8 cellular contexts compared by ENCODE assay signal in genomic region chr5:66864240-66864884, GRCh38.
DNase-seq lines count a peak whose midpoint lies in the region; ATAC-seq and TF ChIP-seq lines count a peak whose summit lies in the region.

No MANE protein-coding gene starts in this region.

- TF ChIP-seq POLR2A in gastroesophageal sphincter (IDR thresholded peaks at IDR 0.05), result no peak

- H3K27me3 Mint-ChIP-seq in stimulated activated memory B cell treated with anti-CD40 and anti-IgM and Interleukin-4, amounts not matched to agents 10 μg/mL and 1 μg/mL and 100 μg/mL, for 72 hours, result peaks cover 12% of the 10 kb centered on the region

- H3K9me3 ChIP-seq in gastroesophageal sphincter, result no peaks in the 10 kb centered on the region

- TF ChIP-seq EP300 in gastroesophageal sphincter (IDR thresholded peaks at IDR 0.05), result no peak

- H3K27me3 ChIP-seq in gastroesophageal sphincter, result peaks cover 7% of the 10 kb centered on the region

- H3K4me3 ChIP-seq in gastroesophageal sphincter, result no peak overlapping the region

- H3K36me3 Mint-ChIP-seq in stimulated activated memory B cell treated with anti-CD40 and anti-IgM and Interleukin-4, amounts not matched to agents 10 μg/mL and 1 μg/mL and 100 μg/mL, for 72 hours, result no peaks in the 10 kb centered on the region

- no peaks in the 10 kb centered on the region for H3K9me3 Mint-ChIP-seq in stimulated activated memory B cell treated with anti-CD40 and anti-IgM and Interleukin-4, amounts not matched to agents 10 μg/mL and 1 μg/mL and 100 μg/mL, for 72 hours

- WGBS in gastroesophageal sphincter (ENCODE audit: low coverage in 1 of 2), 2 donors, result 71 to 96% methylated on average over 6 to 10 of the region's 10 CpGs

- H3K27ac ChIP-seq in gastroesophageal sphincter, result no peak overlapping the region

- H3K4me1 Mint-ChIP-seq in stimulated activated memory B cell treated with anti-CD40 and anti-IgM and Interleukin-4, amounts not matched to agents 10 μg/mL and 1 μg/mL and 100 μg/mL, for 72 hours, result peaks cover 18% of the 10 kb centered on the region

- TF ChIP-seq CTCF in AG09319 (IDR thresholded peaks at IDR 0.05; ENCODE audit: low read depth, low read length) (peak; percentile 72), gastroesophageal sphincter (IDR thresholded peaks at IDR 0.05) (peak in 3 of 4 experiments; percentile 12 to 39 (median 20))

- no peaks in the 10 kb centered on the region for H3K4me1 ChIP-seq in gastroesophageal sphincter

- H3K27ac Mint-ChIP-seq in stimulated activated memory B cell treated with anti-CD40 and anti-IgM and Interleukin-4, amounts not matched to agents 10 μg/mL and 1 μg/mL and 100 μg/mL, for 72 hours, result no peak overlapping the region

- no peak overlapping the region for H3K4me3 Mint-ChIP-seq in stimulated activated memory B cell treated with anti-CD40 and anti-IgM and Interleukin-4, amounts not matched to agents 10 μg/mL and 1 μg/mL and 100 μg/mL, for 72 hours

- DNase-seq in AG09319 (ENCODE audit: extremely low read depth, low read depth) (peak; percentile 5), SKM-1 treated with dmso at 0.1 percent for 144 hours (lab: John Stamatoyannopoulos, UW; ENCODE audit: unreplicated experiment) (peak; percentile 67), NCI-H345 treated with DMSO at 0.1 percent for 48 hours (lab: John Stamatoyannopoulos, UW; ENCODE audit: unreplicated experiment) (no peak), superior temporal gyrus (ENCODE audit: extremely low spot score) (no peak), NCI-H1105 treated with DMSO at 0.1 percent for 48 hours (lab: John Stamatoyannopoulos, UW) (no peak)

- H3K36me3 ChIP-seq in gastroesophageal sphincter, result no peaks in the 10 kb centered on the region

- ATAC-seq in GM18511 (IDR thresholded peaks at IDR 0.05; ENCODE audit: unreplicated experiment), result peak; percentile 62
- no peak for ATAC-seq in gastroesophageal sphincter
- ATAC-seq in stimulated activated memory B cell treated with anti-CD40 and anti-IgM and Interleukin-4, amounts not matched to agents 10 μg/mL and 1 μg/mL and 100 μg/mL, for 72 hours, result peak; percentile 55

Comparison
In these comparisons a context has a peak if more than half of its experiments do, and no peak if none do; other contexts are left out.
1. DNase-seq: peak in AG09319 (single experiment) and SKM-1 treated with dmso at 0.1 percent for 144 hours (single experiment); none in NCI-H345 treated with DMSO at 0.1 percent for 48 hours (single experiment), superior temporal gyrus (single experiment) and NCI-H1105 treated with DMSO at 0.1 percent for 48 hours (single experiment).